15 cellular contexts compared by ENCODE assay signal in the genomic region with DNA sequence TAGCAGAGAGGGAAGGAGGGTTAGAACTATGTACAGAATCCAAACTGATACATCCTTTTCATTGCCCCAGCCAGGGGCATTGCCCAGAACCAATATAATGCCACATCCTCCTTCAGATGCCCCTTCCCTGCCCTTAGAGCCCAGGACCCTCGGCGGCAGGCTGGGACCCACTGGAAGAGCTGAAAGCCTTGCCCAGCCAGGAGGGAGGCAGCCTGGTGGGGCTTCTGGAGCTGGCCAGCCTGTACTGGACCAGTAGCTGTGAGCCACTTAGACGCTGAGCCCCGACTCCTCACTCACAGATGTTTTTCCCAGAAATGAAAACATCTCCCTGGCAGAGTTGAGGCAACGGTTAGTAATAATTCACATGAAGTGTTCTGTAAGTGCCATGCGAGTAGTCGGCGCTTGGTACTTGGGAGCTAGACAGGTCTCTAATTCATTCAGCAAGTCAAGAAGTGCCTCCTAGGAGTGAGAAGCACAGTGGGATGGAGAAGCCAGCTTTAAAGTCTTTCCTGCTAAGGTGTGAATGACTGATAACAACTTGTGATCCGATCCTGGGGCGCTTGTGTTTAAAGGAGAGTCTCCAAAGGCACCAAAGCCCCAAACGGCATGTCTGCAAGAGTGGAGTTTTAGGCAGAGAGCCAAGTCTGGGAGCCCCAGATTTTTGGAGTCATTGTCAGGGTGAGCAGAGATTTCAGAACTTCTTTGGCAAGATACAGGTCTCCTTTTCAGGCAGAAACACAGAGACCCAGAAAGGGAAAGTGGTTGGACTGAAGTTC. TPM values are rescaled to one million over a fixed set of nuclear protein-coding genes. Genes with fewer than 3 reads are reported as not detected.
DNase-seq lines count a peak whose midpoint lies in the region; ATAC-seq and TF ChIP-seq lines count a peak whose summit lies in the region.
"Had no signal": no experiment of that assay in that cellular context is flagged by ENCODE, and none has a peak within 500 bp of the region (broad histone marks: within the 10 kb centered on the region; RNA-seq: fewer than 3 reads in every experiment).

No MANE protein-coding gene starts in this region.

- peak; percentile 83 for DNase-seq in AG10803 (ENCODE audit: low read depth)
- DNase-seq in Caco-2, result no peak
- DNase-seq in naive thymus-derived CD8-positive, alpha-beta T cell, result no peak
- no peak for DNase-seq in NCI-H446 (lab: John Stamatoyannopoulos, UW)
- DNase-seq in activated effector memory CD4-positive, alpha-beta T cell treated with anti-CD3 and anti-CD28 coated beads, Interleukin-2, amount 50 U/mL, for 16 hours, result no peak
- DNase-seq: activated CD4-positive, CD25-positive, alpha-beta regulatory T cell treated with anti-CD3 and anti-CD28 coated beads, Interleukin-2, amount 50 U/mL, for 72 hours; head of caudate nucleus; NCI-H1092 treated with DMSO at 0.1 percent for 48 hours; NCI-H526 treated with DMSO at 0.1 percent for 48 hours; ovary; SHP77 treated with DMSO at 0.1 percent for 48 hours had no signal

- H3K4me3 Mint-ChIP-seq in Caco-2 (ENCODE audit: unreplicated experiment), result no peak overlapping the region
- H3K4me3 Mint-ChIP-seq in naive thymus-derived CD8-positive, alpha-beta T cell, result peak overlapping the region; percentile 29 to 88 (median 59)

- H3K9me3 ChIP-seq in Caco-2, result no peaks in the 10 kb centered on the region
- H3K9me3 ChIP-seq: ovary had no signal

- peaks cover 40% of the 10 kb centered on the region for H3K4me1 Mint-ChIP-seq in Caco-2 (ENCODE audit: low read depth, unreplicated experiment)
- peaks cover 43 to 95% (median 89%) of the 10 kb centered on the region in 4 donors for H3K4me1 Mint-ChIP-seq in naive thymus-derived CD8-positive, alpha-beta T cell

- no peak for ATAC-seq in naive thymus-derived CD8-positive, alpha-beta T cell
- ATAC-seq in HG03457 (IDR thresholded peaks at IDR 0.05; ENCODE audit: unreplicated experiment) (no peak), HG03442 (IDR thresholded peaks at IDR 0.05; ENCODE audit: unreplicated experiment) (no peak)

- 0 out of 2 replicates have a peak, but pooled peaks cover 2% of the 10 kb centered on the region for H3K36me3 ChIP-seq in Caco-2 (ENCODE audit: control insufficient read depth, insufficient read depth, low read length)
- H3K36me3 ChIP-seq: ovary had no signal

- peak overlapping the region; percentile 47 for H3K27ac ChIP-seq in cingulate gyrus (ENCODE audit: low read depth, low read length)
- H3K27ac ChIP-seq: ovary had no signal

- BruUV-seq in Caco-2 (replicated peaks; lab: Mats Ljungman, UMichigan), result no TSS peak

- TF ChIP-seq CTCF in AG10803 (conservative IDR thresholded peaks at IDR 0.05; ENCODE audit: low read length) (no peak), Caco-2 (IDR thresholded peaks at IDR 0.05; ENCODE audit: insufficient read depth in 1 of 2, low read depth in 1 of 2, low read length in 1 of 2, severe bottlenecking in 1 of 2, unreplicated experiment in 1 of 2) (no peak)

- H3K27ac Mint-ChIP-seq in Caco-2 (ENCODE audit: unreplicated experiment), result peak overlapping the region; percentile 98
- H3K27ac Mint-ChIP-seq in naive thymus-derived CD8-positive, alpha-beta T cell, result peak overlapping the region; percentile 88 to 98 (median 92)

- H3K27me3 Mint-ChIP-seq in Caco-2 (ENCODE audit: insufficient read depth, unreplicated experiment), result no peaks in the 10 kb centered on the region
- H3K27me3 Mint-ChIP-seq in naive thymus-derived CD8-positive, alpha-beta T cell, result no peaks in the 10 kb centered on the region

- H3K27me3 ChIP-seq in Caco-2 (replicated peaks; ENCODE audit: control insufficient read depth, insufficient read depth, low read length), result no peaks in the 10 kb centered on the region
- H3K27me3 ChIP-seq: ovary had no signal

- intact Hi-C loops in Caco-2 (cut with micrococcal nuclease; ENCODE audit: unreplicated experiment), result no loop called here

- POLR2A ChIA-PET in Caco-2 (lab: Charles Lee), result no interaction called here
- POLR2A ChIA-PET in naive thymus-derived CD8-positive, alpha-beta T cell (lab: Charles Lee), result interaction anchor here (0.8 to 25.4 kb wide), 6 partner anchors 10 to 62 kb away, joined by 3 to 1679 read pairs (median 19); partner anchors contain the start of genes C10orf105 and VSIR

- no peaks in the 10 kb centered on the region for H3K9me3 Mint-ChIP-seq in Caco-2 (ENCODE audit: unreplicated experiment)
- no peaks in the 10 kb centered on the region for H3K9me3 Mint-ChIP-seq in naive thymus-derived CD8-positive, alpha-beta T cell

- H3K4me1 ChIP-seq in Caco-2, result peaks cover 48% of the 10 kb centered on the region

- peaks cover 21% of the 10 kb centered on the region for H3K36me3 Mint-ChIP-seq in Caco-2 (ENCODE audit: insufficient read depth, unreplicated experiment)
- H3K36me3 Mint-ChIP-seq in naive thymus-derived CD8-positive, alpha-beta T cell, result peaks cover 0 to 85% (median 17%) of the 10 kb centered on the region in 3 donors

- CTCF ChIA-PET in Caco-2 (lab: Charles Lee), result interaction anchor here (1.7 kb wide), 1 partner anchor 10 kb away, joined by 6 read pairs; the partner anchor contains the start of gene VSIR

- H3K4me3 ChIP-seq in AG10803 (ENCODE audit: low read length) (no peak overlapping the region), Caco-2 (ENCODE audit: low read depth, low read length) (no peak overlapping the region)
- H3K4me3 ChIP-seq: lung, ovary had no signal

RNA-seq across cellular contexts. Expression of gene VSIR, which starts 9.8 kb away (rescaled TPM):
- 41.9 and 44.0 TPM in 2 replicates for total RNA-seq in Caco-2 (2022)
- 100 to 1,000 TPM; 102 to 114 TPM for total RNA-seq in naive thymus-derived CD8-positive, alpha-beta T cell
- 100 to 1,000 TPM; 211 to 343 (median 262) TPM for polyA plus RNA-seq in naive thymus-derived CD8-positive, alpha-beta T cell

RNA-seq across cellular contexts. Expression of gene C10orf105, which starts 44.0 kb away (rescaled TPM):
- total RNA-seq in Caco-2 (2022), result not detected in 2 replicates
- under 1 TPM; 0.21 to 0.25 TPM for total RNA-seq in naive thymus-derived CD8-positive, alpha-beta T cell
- polyA plus RNA-seq in naive thymus-derived CD8-positive, alpha-beta T cell, result under 1 TPM in 1 of 3 donors, not detected in 2; 0.10 TPM
